ENCODE assay signal across 14 cellular contexts in the genomic region with DNA sequence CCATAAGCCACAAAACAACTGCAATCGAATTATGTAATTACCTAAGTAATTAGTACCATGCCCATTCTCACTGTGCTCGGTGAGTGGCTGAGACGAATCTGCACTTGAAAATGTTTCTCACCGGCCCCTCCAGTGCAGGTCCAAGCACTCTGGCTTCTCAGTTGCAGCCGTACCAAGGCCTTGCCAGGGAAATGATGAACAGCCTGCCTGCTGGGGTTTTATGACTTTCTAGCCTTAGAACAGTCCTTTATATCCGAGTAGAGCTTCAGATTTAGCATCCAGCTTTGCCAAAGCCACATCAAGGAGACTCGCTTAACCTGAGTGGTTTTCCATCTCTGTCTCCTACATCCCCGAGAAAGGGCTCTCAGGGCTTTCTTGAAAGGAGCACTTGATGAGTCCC.
DNase-seq lines count a peak whose midpoint lies in the region; TF ChIP-seq lines count a peak whose summit lies in the region.
"Had no signal": no experiment of that assay in that cellular context is flagged by ENCODE, and none has a peak within 500 bp of the region (broad histone marks: within the 10 kb centered on the region; RNA-seq: fewer than 3 reads in every experiment).

No MANE protein-coding gene starts in this region.

- 87% methylated on average over 8 of the region's 8 CpGs for WGBS in smooth muscle cell (ENCODE audit: low lambda C conversion rate)

- H3K79me2 ChIP-seq in smooth muscle cell (ENCODE audit: low read depth) = no peaks in the 10 kb centered on the region

- H3K27me3 ChIP-seq in AG04450 (ENCODE audit: control insufficient read depth, insufficient read depth, low read length) (no peaks in the 10 kb centered on the region), rectal smooth muscle tissue (ENCODE audit: control insufficient read depth, insufficient read depth, low read length) (no peaks in the 10 kb centered on the region), smooth muscle cell (ENCODE audit: low read depth) (no peaks in the 10 kb centered on the region)
- H3K27me3 ChIP-seq: BE2C had no signal

- H3K27ac ChIP-seq in AG04450 (ENCODE audit: low read depth, low read length) (peak overlapping the region; percentile 4), HEK293 (ENCODE audit: extremely low read depth, low read depth, low read length) (no peak overlapping the region), rectal smooth muscle tissue (ENCODE audit: low read depth, low read length) (peak overlapping the region; percentile 2), smooth muscle cell (ENCODE audit: low read depth) (no peak overlapping the region)
- H3K27ac ChIP-seq: C4-2B had no signal

- no peak for DNase-seq in AG04450 (ENCODE audit: low read depth, low spot score)
- peak; percentile 4 for DNase-seq in SW480 (ENCODE audit: low spot score)
- DNase-seq in activated naive CD4-positive, alpha-beta T cell treated with anti-CD3 and anti-CD28 coated beads, Interleukin-2, amount 50 U/mL, for 16 hours = no peak
- DNase-seq in smooth muscle cell (lab: John Stamatoyannopoulos, UW; ENCODE audit: unreplicated experiment) = no peak
- DNase-seq in activated CD4-positive, CD25-positive, alpha-beta regulatory T cell (lab: John Stamatoyannopoulos, UW) = no peak
- DNase-seq: BE2C; CD4-positive, alpha-beta memory T cell; DMS153; GF-D8; GOT3 had no signal

- H3K4me3 ChIP-seq in AG04450 (ENCODE audit: low read depth, low read length) (no peak overlapping the region), HEK293 (ENCODE audit: low read depth, low read length) (no peak overlapping the region), rectal smooth muscle tissue (ENCODE audit: low read length) (no peak overlapping the region), smooth muscle cell (no peak overlapping the region)
- H3K4me3 ChIP-seq: HAP-1 had no signal

- TF ChIP-seq CTCF in AG04450 (IDR thresholded peaks at IDR 0.05; ENCODE audit: low read depth, low read length) (no peak), HEK293 (tag by site-specific recombination; IDR thresholded peaks at IDR 0.05) (no peak), smooth muscle cell (IDR thresholded peaks at IDR 0.05; ENCODE audit: borderline replicate concordance, insufficient read depth, poor library complexity, severe bottlenecking) (no peak)

- H3F3A ChIP-seq in smooth muscle cell (ENCODE audit: low read depth) = peaks cover 2% of the 10 kb centered on the region

- POLR2A ChIA-PET in AG04450 (lab: Yijun Ruan, JAX) (no interaction called here), HEK293 (lab: Yijun Ruan, JAX) (no interaction called here)

- H3K4me2 ChIP-seq in smooth muscle cell = no peak overlapping the region

- H4K20me1 ChIP-seq in smooth muscle cell (ENCODE audit: low read depth) = no peaks in the 10 kb centered on the region

- H3K9me3 ChIP-seq in AG04450 (ENCODE audit: control insufficient read depth, insufficient read depth, low read length) = no peaks in the 10 kb centered on the region
- H3K9me3 ChIP-seq in HEK293 (ENCODE audit: control insufficient read depth, insufficient read depth, low read depth, low read length) = no peaks in the 10 kb centered on the region
- no peaks in the 10 kb centered on the region for H3K9me3 ChIP-seq in smooth muscle cell (replicated peaks; ENCODE audit: low read depth)
- H3K9me3 ChIP-seq: BE2C, HAP-1 had no signal

- no peak overlapping the region for H2AFZ ChIP-seq in smooth muscle cell (ENCODE audit: low read depth)

- no peaks in the 10 kb centered on the region for H3K36me3 ChIP-seq in HEK293 (ENCODE audit: control insufficient read depth in 2 of 2, insufficient read depth in 1 of 2, low read length in 2 of 2)
- H3K36me3 ChIP-seq in rectal smooth muscle tissue (ENCODE audit: control insufficient read depth, insufficient read depth, low read length) = no peaks in the 10 kb centered on the region
- H3K36me3 ChIP-seq in smooth muscle cell (ENCODE audit: low read depth) = no peaks in the 10 kb centered on the region
- H3K36me3 ChIP-seq: BE2C, HAP-1 had no signal

- no peak overlapping the region for H3K9ac ChIP-seq in rectal smooth muscle tissue (ENCODE audit: low read length)
- no peak overlapping the region for H3K9ac ChIP-seq in smooth muscle cell (ENCODE audit: low read depth)

- H3K4me1 ChIP-seq in HEK293 (ENCODE audit: control insufficient read depth, insufficient read depth, low read length) (peaks cover 27% of the 10 kb centered on the region), rectal smooth muscle tissue (ENCODE audit: control insufficient read depth, insufficient read depth, low read length) (peaks cover 10% of the 10 kb centered on the region), smooth muscle cell (ENCODE audit: low read depth) (no peaks in the 10 kb centered on the region)
- H3K4me1 ChIP-seq: BE2C had no signal

- CTCF ChIA-PET in AG04450 (lab: Charles Lee) (no interaction called here), HEK293 (lab: Yijun Ruan, JAX) (interaction anchor here (0.9 to 1.0 kb wide), 2 partner anchors 340 to 501 kb away, joined by 3 to 4 read pairs; no protein-coding TSS in a partner anchor)

TF ChIP-seq in HEK293, 187 proteins besides CTCF, POLR2A, EP300 and RAD21:
- TF ChIP-seq ZFP69B (tag by site-specific recombination; IDR thresholded peaks at IDR 0.05) (no peak), ZNF221 (tag by site-specific recombination; IDR thresholded peaks at IDR 0.05; ENCODE audit: borderline replicate concordance) (no peak), PRDM1 (tag by site-specific recombination; IDR thresholded peaks at IDR 0.05) (no peak), ZBTB17 (tag by site-specific recombination; IDR thresholded peaks at IDR 0.05) (peak; percentile 52; the same call in 1 of the 2 replicates), KLF16 (tag by site-specific recombination; IDR thresholded peaks at IDR 0.05) (no peak)

Comparison
In these comparisons a context has a peak if more than half of its experiments do, and no peak if none do; other contexts are left out.
1. H3K27ac ChIP-seq: peak in AG04450 (single experiment) and rectal smooth muscle tissue (single experiment); none in HEK293 (single experiment) and smooth muscle cell (single experiment).